ENCODE assay signal across 8 cellular contexts in genomic region chr10:97708976-97709745, GRCh38. TPM values are rescaled to one million over a fixed set of nuclear protein-coding genes. Genes with fewer than 3 reads are reported as not detected.
DNase-seq lines count a peak whose midpoint lies in the region; ATAC-seq and TF ChIP-seq lines count a peak whose summit lies in the region.

No MANE protein-coding gene starts in this region.

- H3K27me3 Mint-ChIP-seq in MCF 10A (ENCODE audit: insufficient read depth, unreplicated experiment), result no peaks in the 10 kb centered on the region

- no peak overlapping the region for H3K4me3 Mint-ChIP-seq in MCF 10A (ENCODE audit: unreplicated experiment)

- no peaks in the 10 kb centered on the region for H3K9me3 Mint-ChIP-seq in MCF 10A (ENCODE audit: unreplicated experiment)

- ATAC-seq in GM21786 (IDR thresholded peaks at IDR 0.05; ENCODE audit: unreplicated experiment) (no peak), HG02623 (IDR thresholded peaks at IDR 0.05; ENCODE audit: unreplicated experiment) (no peak)

- peaks cover 24% of the 10 kb centered on the region for H3K4me1 Mint-ChIP-seq in MCF 10A (ENCODE audit: insufficient read depth, unreplicated experiment)

- no TSS peak for BruUV-seq in PC-9 (replicated peaks; lab: Mats Ljungman, UMichigan)
- BruUV-seq in MCF 10A (replicated peaks; lab: Mats Ljungman, UMichigan), result no TSS peak

- CTCF ChIA-PET in AG04450 (lab: Charles Lee), result interaction anchor here (0.5 to 14.9 kb wide), 20 partner anchors 8 to 309 kb away, joined by 3 to 316 read pairs (median 5); partner anchors contain the start of genes AVPI1 and ZFYVE27
- CTCF ChIA-PET in PC-9 (lab: Charles Lee), result interaction anchor here (0.7 to 1.4 kb wide), 5 partner anchors 8 to 26 kb away, joined by 3 to 12 read pairs (median 3); no protein-coding TSS in a partner anchor
- CTCF ChIA-PET in MCF 10A (lab: Yijun Ruan, JAX), result interaction anchor here (0.5 to 21.1 kb wide), 17 partner anchors 6 to 105 kb away, joined by 3 to 847 read pairs (median 12); partner anchors contain the start of genes AVPI1 and ZFYVE27

- no peaks in the 10 kb centered on the region for H3K36me3 ChIP-seq in PC-9 (ENCODE audit: low read depth)

- H3K4me3 ChIP-seq in AG04450 (ENCODE audit: low read depth, low read length), result no peak overlapping the region
- no peak overlapping the region for H3K4me3 ChIP-seq in PC-9

- H3K4me2 ChIP-seq in PC-9, result 0 out of 2 replicates have a peak overlapping the region, but pooled peaks have one; percentile 26

- H3K4me1 ChIP-seq in PC-9 (replicated peaks; ENCODE audit: insufficient read depth), result peaks cover 9% of the 10 kb centered on the region; the same call in 1 of the 2 replicates

- intact Hi-C loops in PC-9 (cut with micrococcal nuclease; ENCODE audit: unreplicated experiment) (loop anchor here (1.0 kb wide), 1 partner anchor 22 kb away; no protein-coding TSS in a partner anchor), MCF 10A (cut with micrococcal nuclease) (loop anchor here (1.0 kb wide), 2 partner anchors 22 to 33 kb away; no protein-coding TSS in a partner anchor)

- H3K9me3 ChIP-seq in AG04450 (ENCODE audit: control insufficient read depth, insufficient read depth, low read length) (no peaks in the 10 kb centered on the region; the same call in 1 of the 2 replicates), PC-9 (ENCODE audit: insufficient read depth, low read depth) (no peaks in the 10 kb centered on the region)

- no peaks in the 10 kb centered on the region for H3K9me2 ChIP-seq in PC-9 (ENCODE audit: insufficient read depth)

- peaks cover 5% of the 10 kb centered on the region; the same call in 1 of the 2 replicates for H3K79me2 ChIP-seq in PC-9 (ENCODE audit: low read depth)

- TF ChIP-seq CTCF in AG04450 (IDR thresholded peaks at IDR 0.05; ENCODE audit: low read depth, low read length), result peak; percentile 78
- TF ChIP-seq CTCF in GM12873 (IDR thresholded peaks at IDR 0.05; ENCODE audit: insufficient read depth, low read depth, low read length, missing control alignments), result peak; percentile 69
- peak; percentile 69 for TF ChIP-seq CTCF in PC-9 (conservative IDR thresholded peaks at IDR 0.05)
- TF ChIP-seq CTCF in MCF 10A (IDR thresholded peaks at IDR 0.05; ENCODE audit: unreplicated experiment), result peak; percentile 50

- no peak overlapping the region for H2AFZ ChIP-seq in PC-9

- no peak overlapping the region for H3K27ac Mint-ChIP-seq in MCF 10A (ENCODE audit: low read depth, unreplicated experiment)

- DNase-seq in AG04450 (ENCODE audit: low read depth, low spot score) (peak; percentile 67), PC-9 (peak; percentile 54 to 56), MCF 10A (ENCODE audit: unreplicated experiment) (peak; percentile 82), iris pigment epithelial cell (ENCODE audit: low read depth) (peak; percentile 81), smooth muscle cell of the brain vasculature (ENCODE audit: low read depth, low spot score) (peak; percentile 65)

- POLR2A ChIA-PET in AG04450 (lab: Yijun Ruan, JAX) (interaction anchor here (0.6 to 2.4 kb wide), 4 partner anchors 8 to 54 kb away, joined by 3 to 17 read pairs (median 8); partner anchors contain the start of gene AVPI1), PC-9 (lab: Charles Lee; ENCODE audit: unreplicated experiment) (no interaction called here), MCF 10A (lab: Yijun Ruan, JAX) (interaction anchor here (0.7 to 20.1 kb wide), 5 partner anchors 8 to 27 kb away, joined by 3 to 915 read pairs (median 11); partner anchors contain the start of genes AVPI1 and ZFYVE27)

- H3K27ac ChIP-seq in AG04450 (ENCODE audit: low read depth, low read length) (no peak overlapping the region), PC-9 (no peak overlapping the region)

- H3K27me3 ChIP-seq in AG04450 (ENCODE audit: control insufficient read depth, insufficient read depth, low read length) (no peaks in the 10 kb centered on the region), PC-9 (ENCODE audit: insufficient read depth, low read depth) (no peaks in the 10 kb centered on the region)

- no peaks in the 10 kb centered on the region for H3K36me3 Mint-ChIP-seq in MCF 10A (ENCODE audit: insufficient read depth, unreplicated experiment)

- 0 out of 2 replicates have a peak, but pooled peaks cover 5% of the 10 kb centered on the region for H3F3A ChIP-seq in PC-9 (ENCODE audit: insufficient read depth, low read depth)

- no peaks in the 10 kb centered on the region for H4K20me1 ChIP-seq in PC-9 (ENCODE audit: insufficient read depth)

RNA-seq across cellular contexts. Expression of gene MARVELD1, which starts 4.4 kb away (rescaled TPM):
- 65.5 and 76.2 TPM in 2 replicates for polyA plus RNA-seq in AG04450 (2011; rRNA removed)
- polyA minus RNA-seq in AG04450 (2011; rRNA and poly(A)+ RNA removed), result 40.1 and 45.7 TPM in 2 replicates
- 33.1 and 40.1 TPM in 2 replicates for total RNA-seq in PC-9 (2021)
- total RNA-seq in MCF 10A (2022), result 51.0 and 54.9 TPM in 2 replicates

RNA-seq across cellular contexts. Expression of gene AVPI1, which starts 22.1 kb away (rescaled TPM):
- 26.5 and 36.9 TPM in 2 replicates for polyA plus RNA-seq in AG04450 (2011; rRNA removed)
- polyA minus RNA-seq in AG04450 (2011; rRNA and poly(A)+ RNA removed), result 21.9 and 29.1 TPM in 2 replicates
- total RNA-seq in PC-9 (2021) (20.5 and 22.4 TPM in 2 replicates), MCF 10A (2022) (276 and 305 TPM in 2 replicates)

RNA-seq across cellular contexts. Expression of gene ZFYVE27, which starts 27.8 kb away (rescaled TPM):
- polyA plus RNA-seq in AG04450 (2011; rRNA removed), result 11.1 and 13.5 TPM in 2 replicates
- polyA minus RNA-seq in AG04450 (2011; rRNA and poly(A)+ RNA removed), result 11.6 and 15.1 TPM in 2 replicates
- 21.6 and 24.7 TPM in 2 replicates for total RNA-seq in PC-9 (2021)
- total RNA-seq in MCF 10A (2022), result 25.7 and 28.7 TPM in 2 replicates

Comparison
In these comparisons a context has a peak if more than half of its experiments do, and no peak if none do; other contexts are left out.
1. RNA of gene AVPI1, which starts 22.1 kb away (total RNA-seq): 276 to 305 TPM in MCF 10A; 20.5 to 22.4 TPM in PC-9; every median in the first group is over 10 times any median in the second.
2. Peak in every context shown above with its lines, with median percentiles within 50 percentile points of each other: DNase-seq and CTCF ChIP-seq.